In the genomic region with DNA sequence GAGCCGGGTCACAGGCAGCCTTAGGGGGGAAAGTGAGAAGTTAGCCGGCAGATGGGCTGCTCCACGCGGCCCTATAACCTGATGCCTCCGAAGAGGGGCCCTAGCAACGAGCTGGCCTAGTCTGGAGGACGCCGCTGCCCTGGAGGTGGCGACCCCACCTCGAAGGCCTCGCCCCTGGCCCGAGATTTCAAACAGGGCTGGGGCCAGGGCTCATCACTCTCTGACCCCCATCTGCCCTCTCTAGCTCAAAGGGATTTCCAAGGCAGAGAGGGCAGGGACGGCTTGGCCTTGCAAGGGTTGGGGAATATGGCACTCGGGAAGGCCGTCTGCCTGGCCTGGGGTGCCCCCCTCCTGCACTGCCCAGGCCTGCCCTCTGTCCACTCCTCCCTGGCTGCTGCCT, we compare ENCODE assay signal across 1 cellular context.
TF ChIP-seq lines count a peak whose summit lies in the region.

No MANE protein-coding gene starts in this region.

TF ChIP-seq in K562, 482 proteins besides CTCF, POLR2A, EP300 and RAD21:
- TF ChIP-seq TAF15 (IDR thresholded peaks at IDR 0.05; ENCODE audit: low read depth, low read length) (0 out of 2 replicates have a peak, but pooled peaks have one; percentile 80), PHF8 (IDR thresholded peaks at IDR 0.05; ENCODE audit: borderline replicate concordance, low read length) (peak; percentile 22; the same call in 1 of the 2 replicates), RBFOX2 (IDR thresholded peaks at IDR 0.05; ENCODE audit: low read depth, low read length) (0 out of 2 replicates have a peak, but pooled peaks have one; percentile 15), ADNP (tag; IDR thresholded peaks at IDR 0.05) (no peak), ZFX (CRISPR knock-in tag; IDR thresholded peaks at IDR 0.05) (peak; percentile 84), PATZ1 (CRISPR knock-in tag; IDR thresholded peaks at IDR 0.05; ENCODE audit: borderline replicate concordance) (no peak)
